ENCODE assay signal across 14 cellular contexts in genomic region chr11:109815529-109816105, GRCh38.
"Had no signal": no experiment of that assay in that cellular context is flagged by ENCODE, and none has a peak within 500 bp of the region (broad histone marks: within the 10 kb centered on the region; RNA-seq: fewer than 3 reads in every experiment).

No MANE protein-coding gene starts in this region.

- DNase-seq: effector CD4-positive, alpha-beta T cell; kidney; left cardiac atrium; left lung; mesenchymal stem cell; naive thymus-derived CD4-positive, alpha-beta T cell; nucleus accumbens; ovary; right lobe of liver; small intestine; stimulated activated CD4-positive, alpha-beta T cell treated with anti-CD3 and anti-CD28 coated beads, Interleukin-15, amount 100 ng/mL, for 24 hours; stimulated activated CD4-positive, alpha-beta T cell treated with anti-CD3 and anti-CD28 coated beads, Interleukin-2, amount 100 ng/mL, for 48 hours; stimulated activated naive B cell treated with anti-CD40 and anti-IgM and Interleukin-4, amounts not matched to agents 10 μg/mL and 1 μg/mL and 100 μg/mL, for 72 hours; thyroid gland had no signal
